20 cellular contexts compared by ENCODE assay signal in genomic region chr2:25649790-25650189, GRCh38.
"Had no signal": no experiment of that assay in that cellular context is flagged by ENCODE, and none has a peak within 500 bp of the region (broad histone marks: within the 10 kb centered on the region; RNA-seq: fewer than 3 reads in every experiment).

No MANE protein-coding gene starts in this region.

- H3K36me3 ChIP-seq: brain microvascular endothelial cell, cardiac muscle cell had no signal

- DNase-seq: activated CD4-positive, alpha-beta T cell treated with anti-CD3 and anti-CD28 coated beads for 4 hours; activated CD8-positive, alpha-beta memory T cell treated with anti-CD3 and anti-CD28 coated beads, Interleukin-2, amount 50 U/mL, for 4 hours; activated CD8-positive, alpha-beta T cell treated with anti-CD3 and anti-CD28 coated beads for 36 hours; activated T-cell treated with anti-CD3 and anti-CD28 coated beads, Interleukin-2, amount 50 U/mL, for 72 hours; brain microvascular endothelial cell; KBM-7; NCI-H1092; NCI-H1417 treated with DMSO at 0.1 percent for 48 hours; NCI-H1694; NCI-H2029; NCI-H2107; NCI-H345; NCI-H510A; NCI-H526 treated with DMSO at 0.1 percent for 48 hours; NCI-H82; T-helper 1 cell had no signal

- H3K27me3 ChIP-seq: brain microvascular endothelial cell, cardiac muscle cell had no signal

- H3K4me3 ChIP-seq: cardiac muscle cell, SK-N-MC had no signal

- ATAC-seq: activated CD8-positive, alpha-beta T cell treated with anti-CD3 and anti-CD28 coated beads for 36 hours; activated T-cell treated with anti-CD3 and anti-CD28 coated beads, Interleukin-2, amount 50 U/mL, for 72 hours; Right ventricle myocardium inferior had no signal

- H3K27ac ChIP-seq: brain microvascular endothelial cell, cardiac muscle cell, SK-N-MC, VCaP had no signal
